In the genomic region with DNA sequence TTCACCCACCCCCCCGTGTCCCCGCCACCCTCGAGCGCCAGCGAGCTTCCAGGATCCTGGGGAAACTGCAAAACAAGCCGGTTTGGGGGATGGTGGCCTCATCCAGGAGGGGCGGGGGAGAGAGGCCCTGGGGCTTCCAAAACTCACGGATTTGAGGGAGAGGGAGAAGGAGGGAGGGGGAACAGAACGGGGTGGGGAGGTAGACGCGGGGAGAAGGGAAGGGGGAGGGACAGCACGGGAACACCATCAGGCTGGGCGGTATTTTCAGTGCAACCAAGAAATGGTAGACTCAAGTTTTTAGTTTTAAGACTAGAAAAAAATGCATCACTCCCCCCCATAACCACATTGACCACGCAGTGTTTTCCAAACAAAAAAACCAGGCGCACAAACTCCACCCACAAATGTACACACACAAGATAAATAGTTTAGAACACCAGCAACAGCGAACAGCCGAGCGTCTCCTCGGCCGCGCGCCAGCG, we compare ENCODE assay signal across 6 cellular contexts.
DNase-seq lines count a peak whose midpoint lies in the region; ATAC-seq lines count a peak whose summit lies in the region.

No MANE protein-coding gene starts in this region.

- ATAC-seq in GM21367 (IDR thresholded peaks at IDR 0.05; ENCODE audit: unreplicated experiment) = no peak

- peak overlapping the region; percentile 35 to 91 for H3K9ac ChIP-seq in duodenal mucosa (ENCODE audit: low read depth in 1 of 2, low read length in 2 of 2)
- no peak overlapping the region for H3K9ac ChIP-seq in rectal smooth muscle tissue (ENCODE audit: low read length)

- H3K27me3 ChIP-seq in duodenal mucosa (ENCODE audit: control insufficient read depth in 1 of 2, insufficient read depth in 2 of 2, low read length in 2 of 2) (peaks cover 4 to 8% of the 10 kb centered on the region in 2 donors), rectal smooth muscle tissue (ENCODE audit: control insufficient read depth, insufficient read depth, low read length) (peaks cover 19% of the 10 kb centered on the region)

- H3K27ac ChIP-seq in duodenal mucosa (ENCODE audit: low read depth, low read length) (peak overlapping the region; percentile 66), rectal smooth muscle tissue (ENCODE audit: low read depth, low read length) (no peak overlapping the region)

- H3K4me1 ChIP-seq in duodenal mucosa (ENCODE audit: control insufficient read depth in 1 of 2, insufficient read depth in 2 of 2, low read length in 2 of 2) = peaks cover 39 to 54% of the 10 kb centered on the region in 2 donors
- H3K4me1 ChIP-seq in rectal smooth muscle tissue (ENCODE audit: control insufficient read depth, insufficient read depth, low read length) = no peaks in the 10 kb centered on the region

- H3K36me3 ChIP-seq in duodenal mucosa (ENCODE audit: control insufficient read depth in 1 of 2, insufficient read depth in 2 of 2, low read length in 2 of 2) (no peaks in the 10 kb centered on the region), rectal smooth muscle tissue (ENCODE audit: control insufficient read depth, insufficient read depth, low read length) (no peaks in the 10 kb centered on the region)

- H3K9me3 ChIP-seq in duodenal mucosa (ENCODE audit: control insufficient read depth in 1 of 2, low read length in 2 of 2) = no peaks in the 10 kb centered on the region

- H3K4me3 ChIP-seq in duodenal mucosa (ENCODE audit: low read depth in 1 of 2, low read length in 2 of 2) (peak overlapping the region; percentile 73 to 89), rectal smooth muscle tissue (ENCODE audit: low read length) (peak overlapping the region; percentile 70)

- DNase-seq in DMS 273 (lab: John Stamatoyannopoulos, UW; ENCODE audit: unreplicated experiment) = peak; percentile 74
- no peak for DNase-seq in DMS 273 treated with DMSO at 0.1 percent for 48 hours (lab: John Stamatoyannopoulos, UW)
- DNase-seq in dedifferentiated amniotic fluid mesenchymal stem cell (ENCODE audit: extremely low spot score) = no peak
